Comparison of ENCODE assay signal across 13 cellular contexts in the genomic region with DNA sequence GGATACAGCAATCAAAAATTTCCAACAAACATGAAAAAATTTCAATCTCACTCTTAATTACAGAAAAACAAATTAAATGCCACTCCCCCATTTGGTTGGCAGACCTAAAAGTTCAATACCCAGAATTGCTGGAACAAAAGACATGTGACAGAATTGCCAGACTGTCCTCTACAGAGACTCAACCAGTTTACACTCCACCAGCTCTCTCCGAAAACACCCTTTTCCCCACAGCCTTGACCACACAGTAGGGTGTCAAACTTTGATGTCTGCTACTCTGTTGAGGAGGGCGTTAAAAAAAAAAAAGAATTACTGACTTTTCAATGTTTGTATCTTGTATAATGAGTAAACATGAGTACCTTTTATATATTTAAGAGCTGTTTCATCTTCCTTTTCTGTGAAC.
"Had no signal": no experiment of that assay in that cellular context is flagged by ENCODE, and none has a peak within 500 bp of the region (broad histone marks: within the 10 kb centered on the region; RNA-seq: fewer than 3 reads in every experiment).

No MANE protein-coding gene starts in this region.

- H3K27ac ChIP-seq: esophagus muscularis mucosa, upper lobe of right lung had no signal

- H3K27ac Mint-ChIP-seq: activated naive CD4-positive, alpha-beta T cell treated with anti-CD3 and anti-CD28 coated beads, Interleukin-2, amount 50 U/mL, for 24 hours; nephron; stimulated activated naive CD8-positive, alpha-beta T cell treated with anti-CD3 and anti-CD28 coated beads, Interleukin-15, Interleukin-2, amounts not matched to agents 100 ng/mL and 50 ng/mL, for 24 hours had no signal

- H3K27me3 ChIP-seq: esophagus muscularis mucosa, upper lobe of right lung had no signal

- H3K4me3 Mint-ChIP-seq: activated naive CD4-positive, alpha-beta T cell treated with anti-CD3 and anti-CD28 coated beads, Interleukin-2, amount 50 U/mL, for 24 hours; nephron; stimulated activated naive CD8-positive, alpha-beta T cell treated with anti-CD3 and anti-CD28 coated beads, Interleukin-15, Interleukin-2, amounts not matched to agents 100 ng/mL and 50 ng/mL, for 24 hours had no signal

- H3K4me1 ChIP-seq: upper lobe of right lung had no signal

- H3K9me3 Mint-ChIP-seq: activated naive CD4-positive, alpha-beta T cell treated with anti-CD3 and anti-CD28 coated beads, Interleukin-2, amount 50 U/mL, for 24 hours; nephron; stimulated activated naive CD8-positive, alpha-beta T cell treated with anti-CD3 and anti-CD28 coated beads, Interleukin-15, Interleukin-2, amounts not matched to agents 100 ng/mL and 50 ng/mL, for 24 hours had no signal

- H3K27me3 Mint-ChIP-seq: activated naive CD4-positive, alpha-beta T cell treated with anti-CD3 and anti-CD28 coated beads, Interleukin-2, amount 50 U/mL, for 24 hours; stimulated activated naive CD8-positive, alpha-beta T cell treated with anti-CD3 and anti-CD28 coated beads, Interleukin-15, Interleukin-2, amounts not matched to agents 100 ng/mL and 50 ng/mL, for 24 hours had no signal

- ATAC-seq: left colon, mucosa of descending colon, upper lobe of right lung had no signal

- H3K4me3 ChIP-seq: esophagus muscularis mucosa, lung, mucosa of descending colon, upper lobe of right lung had no signal

- H3K9me3 ChIP-seq: esophagus muscularis mucosa, mucosa of descending colon, upper lobe of right lung had no signal

- DNase-seq: activated CD4-positive, alpha-beta T cell treated with anti-CD3 and anti-CD28 coated beads for 1 hour; activated CD4-positive, alpha-beta T cell treated with anti-CD3 and anti-CD28 coated beads, Interleukin-2, amount 50 U/mL, for 48 hours; amygdala; left colon; mucosa of descending colon; stimulated activated CD4-positive, alpha-beta T cell treated with anti-CD3 and anti-CD28 coated beads, Interleukin-12 subunit alpha, Interleukin-12 subunit beta, amount 100 ng/mL, for 4 hours; T1000; upper lobe of right lung had no signal
